ENCODE assay signal across 8 cellular contexts in genomic region chr3:184176377-184177330, GRCh38. TPM values are rescaled to one million over a fixed set of nuclear protein-coding genes. Genes with fewer than 3 reads are reported as not detected.
DNase-seq lines count a peak whose midpoint lies in the region; TF ChIP-seq lines count a peak whose summit lies in the region.

No MANE protein-coding gene starts in this region.

- H3K4me3 ChIP-seq in kidney epithelial cell (ENCODE audit: low read depth, low read length): peak overlapping the region; percentile 97

- H3K9me3 Mint-ChIP-seq in activated CD4-positive, alpha-beta T cell treated with anti-CD3 and anti-CD28 coated beads, Interleukin-2, amount 10 ng/mL, durations not matched to agents 24 days and 14 days: no peaks in the 10 kb centered on the region

- H3K4me1 Mint-ChIP-seq in activated CD4-positive, alpha-beta T cell treated with anti-CD3 and anti-CD28 coated beads, Interleukin-2, amount 10 ng/mL, durations not matched to agents 24 days and 14 days: peaks cover 24% of the 10 kb centered on the region

- peak overlapping the region; percentile 69 for H3K27ac Mint-ChIP-seq in activated CD4-positive, alpha-beta T cell treated with anti-CD3 and anti-CD28 coated beads, Interleukin-2, amount 10 ng/mL, durations not matched to agents 24 days and 14 days

- peak overlapping the region; percentile 91 for H3K4me3 Mint-ChIP-seq in activated CD4-positive, alpha-beta T cell treated with anti-CD3 and anti-CD28 coated beads, Interleukin-2, amount 10 ng/mL, durations not matched to agents 24 days and 14 days

- no peak for TF ChIP-seq CTCF in kidney epithelial cell (IDR thresholded peaks at IDR 0.05; ENCODE audit: insufficient read depth, low read length, poor library complexity, severe bottlenecking)

- H3K27me3 Mint-ChIP-seq in activated CD4-positive, alpha-beta T cell treated with anti-CD3 and anti-CD28 coated beads, Interleukin-2, amount 10 ng/mL, durations not matched to agents 24 days and 14 days: no peaks in the 10 kb centered on the region

- DNase-seq in activated CD4-positive, alpha-beta T cell treated with anti-CD3 and anti-CD28 coated beads, Interleukin-2, amount 10 ng/mL, durations not matched to agents 24 days and 14 days: no peak
- DNase-seq in activated CD4-positive, alpha-beta T cell treated with anti-CD3 and anti-CD28 coated beads, Interleukin-2, amount 50 U/mL, for 48 hours: no peak
- DNase-seq in OCI-M1 (lab: John Stamatoyannopoulos, UW): peak; percentile 77
- peak; percentile 33 for DNase-seq in cerebellum (ENCODE audit: low spot score)
- peak; percentile 78 for DNase-seq in kidney epithelial cell (ENCODE audit: low read depth)
- peak; percentile 95 for DNase-seq in smooth muscle cell of the brain vasculature (ENCODE audit: low read depth, low spot score)
- no peak for DNase-seq in stimulated activated CD8-positive, alpha-beta memory T cell treated with anti-CD3 and anti-CD28 coated beads, Interleukin-4, amount 100 ng/mL, for 48 hours
- no peak for DNase-seq in HuH-7.5 (ENCODE audit: low spot score)

- intact Hi-C loops in activated CD4-positive, alpha-beta T cell treated with anti-CD3 and anti-CD28 coated beads, Interleukin-2, amount 10 ng/mL, durations not matched to agents 24 days and 14 days (cut with micrococcal nuclease): no loop called here

- H3K27me3 ChIP-seq in kidney epithelial cell (ENCODE audit: control insufficient read depth, insufficient read depth, low read length): no peaks in the 10 kb centered on the region

- H3K36me3 Mint-ChIP-seq in activated CD4-positive, alpha-beta T cell treated with anti-CD3 and anti-CD28 coated beads, Interleukin-2, amount 10 ng/mL, durations not matched to agents 24 days and 14 days (ENCODE audit: low read depth): peaks cover 55% of the 10 kb centered on the region

- H3K36me3 ChIP-seq in kidney epithelial cell (ENCODE audit: control insufficient read depth, insufficient read depth, low read length): peaks cover 10% of the 10 kb centered on the region

RNA-seq across cellular contexts. Expression of gene AP2M1, which starts 2.0 kb away (rescaled TPM):
- 241 and 242 TPM in 2 replicates for total RNA-seq in activated CD4-positive, alpha-beta T cell treated with anti-CD3 and anti-CD28 coated beads, Interleukin-2, amount 10 ng/mL, durations not matched to agents 24 days and 14 days
- total RNA-seq in cerebellum (199 TPM), kidney epithelial cell (282 and 297 TPM in 2 replicates)

RNA-seq across cellular contexts. Expression of gene ABCF3, which starts 9.3 kb away (rescaled TPM):
- 66.9 and 67.6 TPM in 2 replicates for total RNA-seq in activated CD4-positive, alpha-beta T cell treated with anti-CD3 and anti-CD28 coated beads, Interleukin-2, amount 10 ng/mL, durations not matched to agents 24 days and 14 days
- total RNA-seq in cerebellum (52.9 TPM), kidney epithelial cell (55.7 and 57.9 TPM in 2 replicates)

RNA-seq across cellular contexts. Expression of gene DVL3, which starts 21.5 kb away (rescaled TPM):
- total RNA-seq in activated CD4-positive, alpha-beta T cell treated with anti-CD3 and anti-CD28 coated beads, Interleukin-2, amount 10 ng/mL, durations not matched to agents 24 days and 14 days: 49.0 and 54.5 TPM in 2 replicates
- total RNA-seq in cerebellum: 32.0 TPM
- 51.7 and 61.6 TPM in 2 replicates for total RNA-seq in kidney epithelial cell

RNA-seq across cellular contexts. Expression of gene EIF2B5, which starts 41.5 kb away (rescaled TPM):
- 72.2 and 74.7 TPM in 2 replicates for total RNA-seq in activated CD4-positive, alpha-beta T cell treated with anti-CD3 and anti-CD28 coated beads, Interleukin-2, amount 10 ng/mL, durations not matched to agents 24 days and 14 days
- total RNA-seq in cerebellum (34.6 TPM), kidney epithelial cell (28.8 and 33.8 TPM in 2 replicates)

RNA-seq across cellular contexts. Expression of gene VWA5B2, which starts 52.7 kb away (rescaled TPM):
- total RNA-seq in activated CD4-positive, alpha-beta T cell treated with anti-CD3 and anti-CD28 coated beads, Interleukin-2, amount 10 ng/mL, durations not matched to agents 24 days and 14 days: not detected in 2 replicates
- total RNA-seq in cerebellum (6.6 TPM), kidney epithelial cell (0.07 TPM in 1 of 2 replicates, not detected in the other)

Comparison
In these comparisons a context has a peak if more than half of its experiments do, and no peak if none do; other contexts are left out.
1. DNase-seq: peak in OCI-M1 (single experiment), cerebellum (single experiment), kidney epithelial cell (single experiment) and smooth muscle cell of the brain vasculature (single experiment); none in activated CD4-positive, alpha-beta T cell treated with anti-CD3 and anti-CD28 coated beads, Interleukin-2, amount 10 ng/mL, durations not matched to agents 24 days and 14 days (single experiment), activated CD4-positive, alpha-beta T cell treated with anti-CD3 and anti-CD28 coated beads, Interleukin-2, amount 50 U/mL, for 48 hours (0 of 2), stimulated activated CD8-positive, alpha-beta memory T cell treated with anti-CD3 and anti-CD28 coated beads, Interleukin-4, amount 100 ng/mL, for 48 hours (single experiment) and HuH-7.5 (single experiment).